ENCODE assay signal across 1 cellular context in the genomic region with DNA sequence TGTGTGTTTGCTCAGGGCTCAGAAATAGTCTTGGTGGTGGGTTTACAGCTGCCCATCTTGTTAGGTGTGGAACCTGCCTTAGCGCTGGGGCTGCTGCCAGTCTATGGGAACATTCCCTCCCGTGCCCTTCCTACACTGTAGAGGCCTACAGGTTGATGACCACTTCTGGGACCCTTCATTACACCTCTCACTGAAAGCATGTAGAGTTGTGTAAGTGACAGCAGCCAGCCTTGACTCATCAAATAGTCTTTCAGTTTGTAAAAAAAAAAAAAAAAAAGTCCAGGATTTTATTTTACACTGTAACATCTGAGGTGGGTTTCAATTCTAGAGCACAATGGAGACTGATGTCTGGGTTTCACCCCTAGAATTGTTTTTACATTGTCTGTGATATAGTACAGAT.
TF ChIP-seq lines count a peak whose summit lies in the region.

No MANE protein-coding gene starts in this region.

TF ChIP-seq in WTC11, 78 proteins besides CTCF, POLR2A, EP300 and RAD21 (continued from another document):
- TF ChIP-seq, protein P1, sequence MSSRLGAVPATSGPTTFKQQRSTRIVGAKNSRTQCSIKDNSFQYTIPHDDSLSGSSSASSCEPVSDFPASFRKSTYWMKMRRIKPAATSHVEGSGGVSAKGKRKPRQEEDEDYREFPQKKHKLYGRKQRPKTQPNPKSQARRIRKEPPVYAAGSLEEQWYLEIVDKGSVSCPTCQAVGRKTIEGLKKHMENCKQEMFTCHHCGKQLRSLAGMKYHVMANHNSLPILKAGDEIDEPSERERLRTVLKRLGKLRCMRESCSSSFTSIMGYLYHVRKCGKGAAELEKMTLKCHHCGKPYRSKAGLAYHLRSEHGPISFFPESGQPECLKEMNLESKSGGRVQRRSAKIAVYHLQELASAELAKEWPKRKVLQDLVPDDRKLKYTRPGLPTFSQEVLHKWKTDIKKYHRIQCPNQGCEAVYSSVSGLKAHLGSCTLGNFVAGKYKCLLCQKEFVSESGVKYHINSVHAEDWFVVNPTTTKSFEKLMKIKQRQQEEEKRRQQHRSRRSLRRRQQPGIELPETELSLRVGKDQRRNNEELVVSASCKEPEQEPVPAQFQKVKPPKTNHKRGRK (CRISPR knock-in tag; IDR thresholded peaks at IDR 0.05; ENCODE audit: borderline replicate concordance): no peak
- TF ChIP-seq TEAD1 (CRISPR knock-in tag; IDR thresholded peaks at IDR 0.05) (no peak), JUN (CRISPR knock-in tag; IDR thresholded peaks at IDR 0.05) (no peak), NR1H2 (CRISPR knock-in tag; IDR thresholded peaks at IDR 0.05) (no peak), CREB1 (CRISPR knock-in tag; IDR thresholded peaks at IDR 0.05) (no peak)
- TF ChIP-seq, protein P2, sequence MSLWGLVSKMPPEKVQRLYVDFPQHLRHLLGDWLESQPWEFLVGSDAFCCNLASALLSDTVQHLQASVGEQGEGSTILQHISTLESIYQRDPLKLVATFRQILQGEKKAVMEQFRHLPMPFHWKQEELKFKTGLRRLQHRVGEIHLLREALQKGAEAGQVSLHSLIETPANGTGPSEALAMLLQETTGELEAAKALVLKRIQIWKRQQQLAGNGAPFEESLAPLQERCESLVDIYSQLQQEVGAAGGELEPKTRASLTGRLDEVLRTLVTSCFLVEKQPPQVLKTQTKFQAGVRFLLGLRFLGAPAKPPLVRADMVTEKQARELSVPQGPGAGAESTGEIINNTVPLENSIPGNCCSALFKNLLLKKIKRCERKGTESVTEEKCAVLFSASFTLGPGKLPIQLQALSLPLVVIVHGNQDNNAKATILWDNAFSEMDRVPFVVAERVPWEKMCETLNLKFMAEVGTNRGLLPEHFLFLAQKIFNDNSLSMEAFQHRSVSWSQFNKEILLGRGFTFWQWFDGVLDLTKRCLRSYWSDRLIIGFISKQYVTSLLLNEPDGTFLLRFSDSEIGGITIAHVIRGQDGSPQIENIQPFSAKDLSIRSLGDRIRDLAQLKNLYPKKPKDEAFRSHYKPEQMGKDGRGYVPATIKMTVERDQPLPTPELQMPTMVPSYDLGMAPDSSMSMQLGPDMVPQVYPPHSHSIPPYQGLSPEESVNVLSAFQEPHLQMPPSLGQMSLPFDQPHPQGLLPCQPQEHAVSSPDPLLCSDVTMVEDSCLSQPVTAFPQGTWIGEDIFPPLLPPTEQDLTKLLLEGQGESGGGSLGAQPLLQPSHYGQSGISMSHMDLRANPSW (CRISPR knock-in tag; conservative IDR thresholded peaks at IDR 0.05; ENCODE audit: low read depth): no peak
- TF ChIP-seq, protein P3, sequence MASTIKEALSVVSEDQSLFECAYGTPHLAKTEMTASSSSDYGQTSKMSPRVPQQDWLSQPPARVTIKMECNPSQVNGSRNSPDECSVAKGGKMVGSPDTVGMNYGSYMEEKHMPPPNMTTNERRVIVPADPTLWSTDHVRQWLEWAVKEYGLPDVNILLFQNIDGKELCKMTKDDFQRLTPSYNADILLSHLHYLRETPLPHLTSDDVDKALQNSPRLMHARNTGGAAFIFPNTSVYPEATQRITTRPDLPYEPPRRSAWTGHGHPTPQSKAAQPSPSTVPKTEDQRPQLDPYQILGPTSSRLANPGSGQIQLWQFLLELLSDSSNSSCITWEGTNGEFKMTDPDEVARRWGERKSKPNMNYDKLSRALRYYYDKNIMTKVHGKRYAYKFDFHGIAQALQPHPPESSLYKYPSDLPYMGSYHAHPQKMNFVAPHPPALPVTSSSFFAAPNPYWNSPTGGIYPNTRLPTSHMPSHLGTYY (CRISPR knock-in tag; IDR thresholded peaks at IDR 0.05): no peak
TF ChIP-seq in WTC11: peak in this region for 0.
